Comparison of ENCODE assay signal across 15 cellular contexts in the genomic region with DNA sequence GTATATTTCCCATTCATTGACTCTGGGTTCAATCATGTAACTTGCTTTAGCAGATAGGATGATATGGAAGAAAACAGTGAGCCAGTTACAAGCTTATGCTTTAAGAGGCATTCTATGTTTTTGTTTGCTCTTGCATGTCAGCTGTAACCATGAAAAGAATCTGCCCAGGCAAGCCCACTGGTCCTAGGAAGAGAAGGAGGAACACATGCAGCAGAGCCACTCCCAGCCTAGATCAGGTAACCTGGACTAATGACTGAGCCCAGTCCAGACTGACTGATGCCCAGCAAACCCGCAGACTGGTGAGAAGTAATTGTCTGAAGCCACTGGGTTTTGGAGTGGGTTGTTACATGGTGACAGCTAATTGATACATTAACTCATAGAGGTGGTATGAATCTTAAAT.
A peak's percentile ranks its signal among the peaks of the same experiment; 100 is the strongest.
DNase-seq lines count a peak whose midpoint lies in the region; ATAC-seq, FAIRE-seq and TF ChIP-seq lines count a peak whose summit lies in the region.
"Had no signal": no experiment of that assay in that cellular context is flagged by ENCODE, and none has a peak within 500 bp of the region (broad histone marks: within the 10 kb centered on the region; RNA-seq: fewer than 3 reads in every experiment).

No MANE protein-coding gene starts in this region.

- no peak for TF ChIP-seq POLR2A in GM12892 (IDR thresholded peaks at IDR 0.05; ENCODE audit: low read depth, low read length)

- peak; percentile 54 for FAIRE-seq in astrocyte (lab: Jason Lieb, UNC)
- no peak for FAIRE-seq in GM12892 (lab: Jason Lieb, UNC)
- FAIRE-seq: frontal cortex had no signal

- no peaks in the 10 kb centered on the region for H4K20me1 ChIP-seq in astrocyte (ENCODE audit: insufficient read depth, low read length)

- peaks cover 10% of the 10 kb centered on the region for H3K4me1 Mint-ChIP-seq in astrocyte (ENCODE audit: low read depth, unreplicated experiment)

- H3K79me2 ChIP-seq in astrocyte (ENCODE audit: insufficient read depth, low read length), result no peaks in the 10 kb centered on the region

- H3K9me3 Mint-ChIP-seq in astrocyte (ENCODE audit: unreplicated experiment), result no peaks in the 10 kb centered on the region
- H3K9me3 Mint-ChIP-seq: activated naive CD4-positive, alpha-beta T cell treated with anti-CD3 and anti-CD28 coated beads for 36 hours had no signal

- H3K36me3 Mint-ChIP-seq in astrocyte (ENCODE audit: low read depth, unreplicated experiment), result no peaks in the 10 kb centered on the region

- H3K4me3 ChIP-seq in astrocyte (ENCODE audit: insufficient read depth, low read depth, low read length), result no peak overlapping the region
- H3K4me3 ChIP-seq: cardiac muscle cell, upper lobe of right lung had no signal

- H3K9ac ChIP-seq in astrocyte (ENCODE audit: low read length), result no peak overlapping the region

- DNase-seq in DMS53 treated with DMSO at 0.1 percent for 48 hours (lab: John Stamatoyannopoulos, UW; ENCODE audit: unreplicated experiment) (peak; percentile 27), NCI-H1105 treated with DMSO at 0.1 percent for 48 hours (lab: John Stamatoyannopoulos, UW) (peak; percentile 80), astrocyte (ENCODE audit: low read depth) (no peak), left kidney (ENCODE audit: low read depth, low spot score) (peak; percentile 9), NCI-H2107 treated with DMSO at 0.1 percent for 48 hours (lab: John Stamatoyannopoulos, UW; ENCODE audit: unreplicated experiment) (no peak), GM12892 (ENCODE audit: insufficient read length) (no peak)
- DNase-seq: activated naive CD4-positive, alpha-beta T cell treated with anti-CD3 and anti-CD28 coated beads for 36 hours; AML-193; NCI-H1694 treated with DMSO at 0.1 percent for 48 hours; stimulated activated CD4-positive, alpha-beta T cell treated with anti-CD3 and anti-CD28 coated beads, Interleukin-1b, Interleukin-23, amount 100 ng/mL, for 48 hours; upper lobe of right lung had no signal

- TF ChIP-seq CTCF in astrocyte (IDR thresholded peaks at IDR 0.05; ENCODE audit: insufficient read depth, low read depth, low read length), result no peak

- no peak overlapping the region for H3K4me3 Mint-ChIP-seq in astrocyte (ENCODE audit: unreplicated experiment)
- H3K4me3 Mint-ChIP-seq: activated naive CD4-positive, alpha-beta T cell treated with anti-CD3 and anti-CD28 coated beads for 36 hours had no signal

- H2AFZ ChIP-seq in astrocyte (ENCODE audit: low read depth, low read length), result no peak overlapping the region

- H3K27ac ChIP-seq in astrocyte (ENCODE audit: low read depth, low read length), result peak overlapping the region; percentile 19
- H3K27ac ChIP-seq: cardiac muscle cell, upper lobe of right lung had no signal

- no peaks in the 10 kb centered on the region for H3K36me3 ChIP-seq in astrocyte (ENCODE audit: insufficient read depth, low read length)
- H3K36me3 ChIP-seq: cardiac muscle cell, upper lobe of right lung had no signal

- H3K27me3 Mint-ChIP-seq in astrocyte (ENCODE audit: low read depth, unreplicated experiment), result no peaks in the 10 kb centered on the region

- ATAC-seq in HG03432 (IDR thresholded peaks at IDR 0.05; ENCODE audit: unreplicated experiment) (no peak), HG03196 (IDR thresholded peaks at IDR 0.05; ENCODE audit: unreplicated experiment) (no peak)
- ATAC-seq: upper lobe of right lung had no signal

- H3K27me3 ChIP-seq in astrocyte (ENCODE audit: insufficient read depth, low read length), result no peaks in the 10 kb centered on the region
- H3K27me3 ChIP-seq: cardiac muscle cell, upper lobe of right lung had no signal

- no peak overlapping the region for H3K4me2 ChIP-seq in astrocyte (ENCODE audit: low read length)

- H3K27ac Mint-ChIP-seq in astrocyte (ENCODE audit: unreplicated experiment), result peak overlapping the region; percentile 58
- H3K27ac Mint-ChIP-seq: activated naive CD4-positive, alpha-beta T cell treated with anti-CD3 and anti-CD28 coated beads for 36 hours had no signal

- H3K4me1 ChIP-seq in astrocyte (ENCODE audit: insufficient read depth, low read length), result no peaks in the 10 kb centered on the region
- H3K4me1 ChIP-seq: upper lobe of right lung had no signal

- H3K9me3 ChIP-seq in astrocyte (ENCODE audit: insufficient read depth, low read depth, low read length), result no peaks in the 10 kb centered on the region
- H3K9me3 ChIP-seq: upper lobe of right lung had no signal

Comparison
In these comparisons a context has a peak if more than half of its experiments do, and no peak if none do; other contexts are left out.
1. DNase-seq: peak in DMS53 treated with DMSO at 0.1 percent for 48 hours (single experiment), NCI-H1105 treated with DMSO at 0.1 percent for 48 hours (single experiment) and left kidney (single experiment); none in astrocyte (single experiment), NCI-H2107 treated with DMSO at 0.1 percent for 48 hours (single experiment) and GM12892 (single experiment).